In the genomic region with DNA sequence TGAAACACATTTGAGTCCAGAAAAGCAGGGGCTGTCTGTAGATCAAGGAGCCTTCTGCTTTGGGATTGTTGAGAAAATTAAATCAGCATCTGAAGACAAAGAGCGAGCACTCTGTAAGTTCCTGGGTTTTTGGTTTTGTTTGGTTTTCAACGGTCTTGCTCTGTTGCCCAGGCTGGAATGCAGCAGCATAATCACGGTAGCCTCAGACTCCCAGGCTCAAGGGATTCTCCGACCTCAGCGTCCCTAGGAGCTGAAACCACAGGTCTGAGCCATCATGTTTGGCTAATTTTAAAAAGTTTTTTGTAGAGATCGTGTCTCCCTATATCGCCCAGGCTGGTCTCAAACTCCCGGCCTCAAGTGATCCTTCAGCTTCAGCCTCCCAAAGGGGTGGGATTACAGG, we compare ENCODE assay signal across 17 cellular contexts.
DNase-seq lines count a peak whose midpoint lies in the region; ATAC-seq lines count a peak whose summit lies in the region.
"Had no signal": no experiment of that assay in that cellular context is flagged by ENCODE, and none has a peak within 500 bp of the region (broad histone marks: within the 10 kb centered on the region; RNA-seq: fewer than 3 reads in every experiment).

No MANE protein-coding gene starts in this region.

- ATAC-seq in activated CD4-positive, CD25-positive, alpha-beta regulatory T cell treated with anti-CD3 and anti-CD28 coated beads, Interleukin-2, amount 50 U/mL, for 24 hours = no peak
- no peak for ATAC-seq in HG03432 (IDR thresholded peaks at IDR 0.05; ENCODE audit: unreplicated experiment)
- ATAC-seq: A549, HCT116 had no signal

- DNase-seq in Daoy (ENCODE audit: low read depth) (peak; percentile 33), astrocyte of the hippocampus (ENCODE audit: low read depth, low spot score) (peak; percentile 20), left kidney (ENCODE audit: low read depth, low spot score) (peak; percentile 54), stromal cell of bone marrow (ENCODE audit: low read depth) (peak; percentile 1), NCI-H1436 (lab: John Stamatoyannopoulos, UW) (no peak)
- DNase-seq: AML-193; Caco-2; CD4-positive, alpha-beta T cell; GDM1; GOT3; H7; HFFc6; IMR-90 had no signal
